8 cellular contexts compared by ENCODE assay signal in genomic region chr13:45325806-45326205, GRCh38. TPM values are rescaled to one million over a fixed set of nuclear protein-coding genes. Genes with fewer than 3 reads are reported as not detected.
A peak's percentile ranks its signal among the peaks of the same experiment; 100 is the strongest.
DNase-seq lines count a peak whose midpoint lies in the region; ATAC-seq and TF ChIP-seq lines count a peak whose summit lies in the region.

No MANE protein-coding gene starts in this region.

- H3K36me3 ChIP-seq in ACC112 (ENCODE audit: insufficient read depth, low read length) = no peaks in the 10 kb centered on the region

- no peak for TF ChIP-seq POLR2A in GM18505 (IDR thresholded peaks at IDR 0.05; ENCODE audit: borderline replicate concordance, extremely low read depth, insufficient read depth, insufficient read length)

- H3K4me3 Mint-ChIP-seq in CD4-positive, alpha-beta T cell = no peak overlapping the region

- peak overlapping the region; percentile 55 for H3K27ac ChIP-seq in ACC112 (ENCODE audit: low read depth, low read length)
- peak overlapping the region; percentile 72 to 88 for H3K27ac ChIP-seq in coronary artery
- no peak overlapping the region for H3K27ac ChIP-seq in CD4-positive, alpha-beta T cell (ENCODE audit: low read depth, low read length)

- H2AFZ ChIP-seq in ACC112 (ENCODE audit: low read length, unreplicated experiment) = no peak overlapping the region

- H3K4me3 ChIP-seq in ACC112 (ENCODE audit: low read depth, low read length) (no peak overlapping the region), coronary artery (no peak overlapping the region)

- H3K4me1 ChIP-seq in ACC112 (ENCODE audit: control insufficient read depth, insufficient read depth, low read length, unreplicated experiment) = peaks cover 33% of the 10 kb centered on the region

- intact Hi-C loops in CD4-positive, alpha-beta T cell (cut with DNase I, micrococcal nuclease) = no loop called here

- no peaks in the 10 kb centered on the region for H3K27me3 Mint-ChIP-seq in CD4-positive, alpha-beta T cell

- H3K79me2 ChIP-seq in ACC112 (ENCODE audit: control insufficient read depth, insufficient read depth, low read length, unreplicated experiment) = no peaks in the 10 kb centered on the region

- peak; percentile 100 for DNase-seq in LHCN-M2 (ENCODE audit: low read depth)
- peak; percentile 86 for DNase-seq in coronary artery (ENCODE audit: low spot score)
- peak; percentile 52 for DNase-seq in medulla oblongata (ENCODE audit: extremely low spot score)
- DNase-seq in OCI-M2 (lab: John Stamatoyannopoulos, UW; ENCODE audit: unreplicated experiment) = no peak
- DNase-seq in CD4-positive, alpha-beta T cell = no peak

- no peak for TF ChIP-seq CTCF in coronary artery (IDR thresholded peaks at IDR 0.05)
- TF ChIP-seq CTCF in CD4-positive, alpha-beta T cell (IDR thresholded peaks at IDR 0.05) = no peak

- H3K36me3 Mint-ChIP-seq in CD4-positive, alpha-beta T cell (ENCODE audit: low read depth) = no peaks in the 10 kb centered on the region

- no peaks in the 10 kb centered on the region for H3K27me3 ChIP-seq in ACC112 (ENCODE audit: insufficient read depth, low read length)
- H3K27me3 ChIP-seq in CD4-positive, alpha-beta T cell (ENCODE audit: control insufficient read depth, insufficient read depth, low read length) = no peaks in the 10 kb centered on the region

- CTCF ChIA-PET in CD4-positive, alpha-beta T cell (lab: Charles Lee) = interaction anchor here (1.2 kb wide), 1 partner anchor 14 kb away, joined by 3 read pairs; no protein-coding TSS in a partner anchor

- POLR2A ChIA-PET in CD4-positive, alpha-beta T cell (lab: Charles Lee) = interaction anchor here (1.0 to 3.3 kb wide), 2 partner anchors 14 to 16 kb away, joined by 3 to 10 read pairs; no protein-coding TSS in a partner anchor

- H3K9me3 ChIP-seq in CD4-positive, alpha-beta T cell (ENCODE audit: control insufficient read depth, low read length) = no peaks in the 10 kb centered on the region

- no peaks in the 10 kb centered on the region for H3K9me3 Mint-ChIP-seq in CD4-positive, alpha-beta T cell

- H3K4me1 Mint-ChIP-seq in CD4-positive, alpha-beta T cell (ENCODE audit: low read depth) = peaks cover 48% of the 10 kb centered on the region

- H3K27ac Mint-ChIP-seq in CD4-positive, alpha-beta T cell = no peak overlapping the region

- no peak for ATAC-seq in GM18505 (IDR thresholded peaks at IDR 0.05; ENCODE audit: unreplicated experiment)
- no peak for ATAC-seq in CD4-positive, alpha-beta T cell (ENCODE audit: poor library complexity)
- no peak for ATAC-seq in GM21576 (IDR thresholded peaks at IDR 0.05; ENCODE audit: unreplicated experiment)

RNA-seq across cellular contexts. Expression of gene TPT1, which starts 15.2 kb away (rescaled TPM):
- 1,773 and 1,961 TPM in 2 replicates for total RNA-seq in LHCN-M2 (2014; rRNA removed)
- polyA plus RNA-seq in LHCN-M2 (2012) = 3,733 TPM
- total RNA-seq in CD4-positive, alpha-beta T cell = 1,000 to 10,000 TPM; 8,742 to 8,834 TPM

Comparison
In these comparisons a context has a peak if more than half of its experiments do, and no peak if none do; other contexts are left out.
1. DNase-seq: peak in LHCN-M2 (single experiment), coronary artery (single experiment) and medulla oblongata (single experiment); none in OCI-M2 (single experiment) and CD4-positive, alpha-beta T cell (0 of 10).